4 cellular contexts compared by ENCODE assay signal in the genomic region with DNA sequence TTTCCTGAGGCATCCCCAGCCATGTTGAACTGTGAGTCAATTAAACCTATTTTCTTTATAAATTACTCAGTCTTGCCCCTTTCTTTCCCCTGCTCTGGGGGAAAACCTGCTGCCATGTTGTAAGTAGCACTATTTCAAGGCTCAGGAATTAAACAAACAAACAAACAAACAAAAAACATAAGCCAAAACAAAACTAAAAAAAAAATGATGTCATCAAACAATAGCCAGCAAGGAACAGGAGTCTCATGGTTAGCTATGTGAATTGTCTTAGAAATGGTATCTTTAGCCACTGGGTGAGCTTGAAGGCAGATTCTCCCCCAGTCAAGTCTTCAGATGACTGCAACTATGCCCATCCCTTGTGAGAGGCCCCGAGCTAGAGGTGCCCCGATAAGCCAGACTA.
TF ChIP-seq lines count a peak whose summit lies in the region.

No MANE protein-coding gene starts in this region.

TF ChIP-seq in HepG2, 621 proteins besides CTCF, POLR2A, EP300 and RAD21:
- TF ChIP-seq PRPF4 (IDR thresholded peaks at IDR 0.05; ENCODE audit: low read depth, low read length, poor library complexity, severe bottlenecking), result no peak
- TF ChIP-seq CREB1 (IDR thresholded peaks at IDR 0.05), result peak; percentile 36; the same call in 1 of the 2 replicates
- TF ChIP-seq CREB1 (CRISPR knock-in tag; IDR thresholded peaks at IDR 0.05), result no peak
- no peak for TF ChIP-seq ZNF614 (CRISPR knock-in tag; IDR thresholded peaks at IDR 0.05; ENCODE audit: borderline replicate concordance)
- TF ChIP-seq ATF7 (IDR thresholded peaks at IDR 0.05), result peak; percentile 96
- TF ChIP-seq ATF7 (CRISPR knock-in tag; IDR thresholded peaks at IDR 0.05), result no peak

TF ChIP-seq in HEK293, 187 proteins besides CTCF, POLR2A, EP300 and RAD21:
- TF ChIP-seq, protein P1, sequence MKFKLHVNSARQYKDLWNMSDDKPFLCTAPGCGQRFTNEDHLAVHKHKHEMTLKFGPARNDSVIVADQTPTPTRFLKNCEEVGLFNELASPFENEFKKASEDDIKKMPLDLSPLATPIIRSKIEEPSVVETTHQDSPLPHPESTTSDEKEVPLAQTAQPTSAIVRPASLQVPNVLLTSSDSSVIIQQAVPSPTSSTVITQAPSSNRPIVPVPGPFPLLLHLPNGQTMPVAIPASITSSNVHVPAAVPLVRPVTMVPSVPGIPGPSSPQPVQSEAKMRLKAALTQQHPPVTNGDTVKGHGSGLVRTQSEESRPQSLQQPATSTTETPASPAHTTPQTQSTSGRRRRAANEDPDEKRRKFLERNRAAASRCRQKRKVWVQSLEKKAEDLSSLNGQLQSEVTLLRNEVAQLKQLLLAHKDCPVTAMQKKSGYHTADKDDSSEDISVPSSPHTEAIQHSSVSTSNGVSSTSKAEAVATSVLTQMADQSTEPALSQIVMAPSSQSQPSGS (tag by site-specific recombination; IDR thresholded peaks at IDR 0.05; ENCODE audit: low read depth), result 0 out of 2 replicates have a peak, but pooled peaks have one; percentile 40
- TF ChIP-seq RBAK (tag by site-specific recombination; IDR thresholded peaks at IDR 0.05) (no peak), ZNF350 (tag by site-specific recombination; IDR thresholded peaks at IDR 0.05) (no peak), ZNF837 (tag by site-specific recombination; IDR thresholded peaks at IDR 0.05) (no peak)
- TF ChIP-seq, protein P2, sequence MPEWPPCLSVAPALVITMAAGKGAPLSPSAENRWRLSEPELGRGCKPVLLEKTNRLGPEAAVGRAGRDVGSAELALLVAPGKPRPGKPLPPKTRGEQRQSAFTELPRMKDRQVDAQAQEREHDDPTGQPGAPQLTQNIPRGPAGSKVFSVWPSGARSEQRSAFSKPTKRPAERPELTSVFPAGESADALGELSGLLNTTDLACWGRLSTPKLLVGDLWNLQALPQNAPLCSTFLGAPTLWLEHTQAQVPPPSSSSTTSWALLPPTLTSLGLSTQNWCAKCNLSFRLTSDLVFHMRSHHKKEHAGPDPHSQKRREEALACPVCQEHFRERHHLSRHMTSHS (tag by site-specific recombination; IDR thresholded peaks at IDR 0.05), result no peak
- TF ChIP-seq, protein P3, sequence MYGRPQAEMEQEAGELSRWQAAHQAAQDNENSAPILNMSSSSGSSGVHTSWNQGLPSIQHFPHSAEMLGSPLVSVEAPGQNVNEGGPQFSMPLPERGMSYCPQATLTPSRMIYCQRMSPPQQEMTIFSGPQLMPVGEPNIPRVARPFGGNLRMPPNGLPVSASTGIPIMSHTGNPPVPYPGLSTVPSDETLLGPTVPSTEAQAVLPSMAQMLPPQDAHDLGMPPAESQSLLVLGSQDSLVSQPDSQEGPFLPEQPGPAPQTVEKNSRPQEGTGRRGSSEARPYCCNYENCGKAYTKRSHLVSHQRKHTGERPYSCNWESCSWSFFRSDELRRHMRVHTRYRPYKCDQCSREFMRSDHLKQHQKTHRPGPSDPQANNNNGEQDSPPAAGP (tag by site-specific recombination; IDR thresholded peaks at IDR 0.05), result no peak

TF ChIP-seq in GM12878, 131 proteins besides CTCF, POLR2A, EP300 and RAD21:
- 0 out of 2 replicates have a peak, but pooled peaks have one; percentile 19 for TF ChIP-seq ATF7 (IDR thresholded peaks at IDR 0.05; ENCODE audit: low read depth)
- TF ChIP-seq WRNIP1 (IDR thresholded peaks at IDR 0.05; ENCODE audit: borderline replicate concordance, low read depth, low read length), result no peak

TF ChIP-seq in K562, 482 proteins besides CTCF, POLR2A, EP300 and RAD21:
- no peak for TF ChIP-seq KAT7 (CRISPR knock-in tag; IDR thresholded peaks at IDR 0.05; ENCODE audit: borderline replicate concordance)
- TF ChIP-seq, protein P4, sequence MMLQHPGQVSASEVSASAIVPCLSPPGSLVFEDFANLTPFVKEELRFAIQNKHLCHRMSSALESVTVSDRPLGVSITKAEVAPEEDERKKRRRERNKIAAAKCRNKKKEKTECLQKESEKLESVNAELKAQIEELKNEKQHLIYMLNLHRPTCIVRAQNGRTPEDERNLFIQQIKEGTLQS (IDR thresholded peaks at IDR 0.05), result peak; percentile 41
- TF ChIP-seq, protein P4 (CRISPR knock-in tag; conservative IDR thresholded peaks at IDR 0.05), result no peak
